23 cellular contexts compared by ENCODE assay signal in genomic region chr13:101726681-101727080, GRCh38.
"Had no signal": no experiment of that assay in that cellular context is flagged by ENCODE, and none has a peak within 500 bp of the region (broad histone marks: within the 10 kb centered on the region; RNA-seq: fewer than 3 reads in every experiment).

No MANE protein-coding gene starts in this region.

- H3K27me3 Mint-ChIP-seq: progenitor cell of endocrine pancreas had no signal

- H2AFZ ChIP-seq: hepatocyte had no signal

- H3K9me3 ChIP-seq: pancreas, stomach, thoracic aorta, transverse colon had no signal

- H3K27me3 ChIP-seq: hepatocyte, pancreas, stomach, transverse colon had no signal

- H3K4me1 ChIP-seq: pancreas, stomach, transverse colon had no signal

- H3K27ac ChIP-seq: hepatocyte, pancreas, stomach, thoracic aorta, transverse colon had no signal

- H3K27ac Mint-ChIP-seq: endodermal cell; natural killer cell treated with Interleukin-12 subunit alpha and Interleukin-12 subunit beta and Interleukin-15 and Interleukin-18, amount 100 ng/mL, for 72 hours; progenitor cell of endocrine pancreas had no signal

- H3K4me3 Mint-ChIP-seq: endodermal cell; natural killer cell treated with Interleukin-12 subunit alpha and Interleukin-12 subunit beta and Interleukin-15 and Interleukin-18, amount 100 ng/mL, for 72 hours had no signal

- ATAC-seq: left colon; left ventricle myocardium superior; natural killer cell treated with Interleukin-12 subunit alpha and Interleukin-12 subunit beta and Interleukin-15 and Interleukin-18, amount 100 ng/mL, for 72 hours; pancreas; right cardiac atrium had no signal

- H3K9me3 Mint-ChIP-seq: endodermal cell had no signal

- H3K36me3 Mint-ChIP-seq: natural killer cell treated with Interleukin-12 subunit alpha and Interleukin-12 subunit beta and Interleukin-15 and Interleukin-18, amount 100 ng/mL, for 72 hours had no signal

- DNase-seq: dermis blood vessel endothelial cell; effector CD4-positive, alpha-beta T cell; endodermal cell; foreskin melanocyte; head of caudate nucleus; left colon; left ventricle myocardium superior; mesenchymal stem cell; midbrain; occipital lobe; pancreas; right cardiac atrium; small intestine; stimulated activated CD4-positive, alpha-beta T cell treated with anti-CD3 and anti-CD28 coated beads, Interleukin-12 subunit alpha, Interleukin-12 subunit beta, amount 100 ng/mL, for 4 hours; stimulated activated naive CD4-positive, alpha-beta T cell; stomach; substantia nigra; transverse colon had no signal

- H3K4me3 ChIP-seq: hepatocyte, lung, pancreas, stomach, thoracic aorta, transverse colon had no signal

- H3K79me2 ChIP-seq: hepatocyte had no signal

- H3K4me1 Mint-ChIP-seq: endodermal cell had no signal

- H3K4me2 ChIP-seq: hepatocyte had no signal

- H3K36me3 ChIP-seq: pancreas, stomach, transverse colon had no signal
